In genomic region chr16:20903889-20904506, GRCh38 we compare ENCODE assay signal across 10 cellular contexts. TPM values are rescaled to one million over a fixed set of nuclear protein-coding genes. Genes with fewer than 3 reads are reported as not detected.
A peak's percentile ranks its signal among the peaks of the same experiment; 100 is the strongest.
DNase-seq lines count a peak whose midpoint lies in the region; ATAC-seq, FAIRE-seq and TF ChIP-seq lines count a peak whose summit lies in the region.
"Had no signal": no experiment of that assay in that cellular context is flagged by ENCODE, and none has a peak within 500 bp of the region (broad histone marks: within the 10 kb centered on the region; RNA-seq: fewer than 3 reads in every experiment).

No MANE protein-coding gene starts in this region.

- intact Hi-C loops in prostate gland (cut with DNase I): loop anchor here (5.0 kb wide), 1 partner anchor 52 kb away; no protein-coding TSS in a partner anchor

- H3K27me3 ChIP-seq in astrocyte (ENCODE audit: insufficient read depth, low read length) (no peaks in the 10 kb centered on the region), mucosa of stomach (ENCODE audit: control insufficient read depth, insufficient read depth, low read length) (no peaks in the 10 kb centered on the region), prostate gland (replicated peaks; ENCODE audit: insufficient read depth) (no peaks in the 10 kb centered on the region), SJCRH30 (no peaks in the 10 kb centered on the region)
- H3K27me3 ChIP-seq: neural progenitor cell had no signal

- no peaks in the 10 kb centered on the region for H3K9me3 ChIP-seq in astrocyte (ENCODE audit: insufficient read depth, low read depth, low read length)
- H3K9me3 ChIP-seq in mucosa of stomach (ENCODE audit: control insufficient read depth, low read length): no peaks in the 10 kb centered on the region
- H3K9me3 ChIP-seq in prostate gland: no peaks in the 10 kb centered on the region
- no peaks in the 10 kb centered on the region for H3K9me3 ChIP-seq in SJCRH30 (replicated peaks)

- no peaks in the 10 kb centered on the region for H3K36me3 ChIP-seq in astrocyte (ENCODE audit: insufficient read depth, low read length)
- H3K36me3 ChIP-seq in mucosa of stomach (ENCODE audit: control insufficient read depth, insufficient read depth, low read length): no peaks in the 10 kb centered on the region
- H3K36me3 ChIP-seq in prostate gland: no peaks in the 10 kb centered on the region
- H3K36me3 ChIP-seq in SJCRH30: no peaks in the 10 kb centered on the region
- H3K36me3 ChIP-seq: neural progenitor cell had no signal

- H3K27ac ChIP-seq in astrocyte (ENCODE audit: low read depth, low read length): peak overlapping the region; percentile 65
- peak overlapping the region in 1 of 2 donors; percentile 97 for H3K27ac ChIP-seq in prostate gland
- no peak overlapping the region for H3K27ac ChIP-seq in SJCRH30
- H3K27ac ChIP-seq: neural progenitor cell had no signal

- H3K4me1 ChIP-seq in astrocyte (ENCODE audit: insufficient read depth, low read length) (peaks cover 51% of the 10 kb centered on the region), mucosa of stomach (ENCODE audit: control insufficient read depth, insufficient read depth, low read length) (peaks cover 50% of the 10 kb centered on the region), prostate gland (replicated peaks) (peaks cover 10% of the 10 kb centered on the region), SJCRH30 (peaks cover 14% of the 10 kb centered on the region)

- no peaks in the 10 kb centered on the region for H3K9me3 Mint-ChIP-seq in stimulated activated naive CD8-positive, alpha-beta T cell treated with anti-CD3 and anti-CD28 coated beads, Interleukin-15, Interleukin-2, amounts not matched to agents 100 ng/mL and 50 ng/mL, for 24 hours
- no peaks in the 10 kb centered on the region for H3K9me3 Mint-ChIP-seq in astrocyte (ENCODE audit: unreplicated experiment)
- H3K9me3 Mint-ChIP-seq: neural progenitor cell had no signal

- peaks cover 44% of the 10 kb centered on the region for H3K36me3 Mint-ChIP-seq in stimulated activated naive CD8-positive, alpha-beta T cell treated with anti-CD3 and anti-CD28 coated beads, Interleukin-15, Interleukin-2, amounts not matched to agents 100 ng/mL and 50 ng/mL, for 24 hours (ENCODE audit: low read depth)
- no peaks in the 10 kb centered on the region for H3K36me3 Mint-ChIP-seq in astrocyte (ENCODE audit: low read depth, unreplicated experiment)
- H3K36me3 Mint-ChIP-seq: neural progenitor cell had no signal

- peaks cover 76% of the 10 kb centered on the region for H3K4me1 Mint-ChIP-seq in stimulated activated naive CD8-positive, alpha-beta T cell treated with anti-CD3 and anti-CD28 coated beads, Interleukin-15, Interleukin-2, amounts not matched to agents 100 ng/mL and 50 ng/mL, for 24 hours (ENCODE audit: low read depth)
- H3K4me1 Mint-ChIP-seq in astrocyte (ENCODE audit: low read depth, unreplicated experiment): peaks cover 61% of the 10 kb centered on the region

- H3K4me3 Mint-ChIP-seq in stimulated activated naive CD8-positive, alpha-beta T cell treated with anti-CD3 and anti-CD28 coated beads, Interleukin-15, Interleukin-2, amounts not matched to agents 100 ng/mL and 50 ng/mL, for 24 hours: peak overlapping the region; percentile 67
- H3K4me3 Mint-ChIP-seq in astrocyte (ENCODE audit: unreplicated experiment): peak overlapping the region; percentile 24
- H3K4me3 Mint-ChIP-seq: neural progenitor cell had no signal

- H4K20me1 ChIP-seq in astrocyte (ENCODE audit: insufficient read depth, low read length): peaks cover under 1% of the 10 kb centered on the region

- TF ChIP-seq CTCF in astrocyte (IDR thresholded peaks at IDR 0.05; ENCODE audit: insufficient read depth, low read depth, low read length) (no peak), prostate gland (IDR thresholded peaks at IDR 0.05) (no peak)

- no peaks in the 10 kb centered on the region for H3K27me3 Mint-ChIP-seq in stimulated activated naive CD8-positive, alpha-beta T cell treated with anti-CD3 and anti-CD28 coated beads, Interleukin-15, Interleukin-2, amounts not matched to agents 100 ng/mL and 50 ng/mL, for 24 hours
- H3K27me3 Mint-ChIP-seq in astrocyte (ENCODE audit: low read depth, unreplicated experiment): no peaks in the 10 kb centered on the region

- WGBS in prostate gland: 46% methylated on average over 5 of the region's 5 CpGs

- peaks cover 36% of the 10 kb centered on the region for H3K79me2 ChIP-seq in astrocyte (ENCODE audit: insufficient read depth, low read length)

- H3K9ac ChIP-seq in astrocyte (ENCODE audit: low read length): peak overlapping the region; percentile 49
- peak overlapping the region; percentile 23 for H3K9ac ChIP-seq in mucosa of stomach (ENCODE audit: low read length)
- H3K9ac ChIP-seq: neural progenitor cell had no signal

- DNase-seq in stimulated activated naive CD8-positive, alpha-beta T cell treated with anti-CD3 and anti-CD28 coated beads, Interleukin-15, Interleukin-2, amounts not matched to agents 100 U/mL and 50 U/mL, for 24 hours: no peak
- DNase-seq in astrocyte (ENCODE audit: low read depth): no peak
- DNase-seq in prostate gland (ENCODE audit: low spot score): no peak
- DNase-seq in DMS153 (lab: John Stamatoyannopoulos, UW): no peak
- no peak for DNase-seq in SJCRH30
- DNase-seq in putamen (ENCODE audit: low spot score): no peak
- DNase-seq: activated CD8-positive, alpha-beta memory T cell treated with anti-CD3 and anti-CD28 coated beads for 24 hours had no signal

- no peak for ATAC-seq in stimulated activated naive CD8-positive, alpha-beta T cell treated with anti-CD3 and anti-CD28 coated beads, Interleukin-15, Interleukin-2, amounts not matched to agents 100 U/mL and 50 U/mL, for 24 hours

- FAIRE-seq in astrocyte (lab: Jason Lieb, UNC): no peak

- peak overlapping the region; percentile 22 for H3K4me3 ChIP-seq in astrocyte (ENCODE audit: insufficient read depth, low read depth, low read length)
- H3K4me3 ChIP-seq in mucosa of stomach (ENCODE audit: low read length): no peak overlapping the region
- H3K4me3 ChIP-seq in prostate gland: no peak overlapping the region
- H3K4me3 ChIP-seq in SJCRH30: no peak overlapping the region
- H3K4me3 ChIP-seq: neural progenitor cell had no signal

- peak overlapping the region; percentile 74 for H3K4me2 ChIP-seq in astrocyte (ENCODE audit: low read length)

- H2AFZ ChIP-seq in astrocyte (ENCODE audit: low read depth, low read length): no peak overlapping the region
- H2AFZ ChIP-seq: neural progenitor cell had no signal

- no peak for TF ChIP-seq POLR2A in prostate gland (IDR thresholded peaks at IDR 0.05)

- H3K27ac Mint-ChIP-seq in stimulated activated naive CD8-positive, alpha-beta T cell treated with anti-CD3 and anti-CD28 coated beads, Interleukin-15, Interleukin-2, amounts not matched to agents 100 ng/mL and 50 ng/mL, for 24 hours: peak overlapping the region; percentile 74
- peak overlapping the region; percentile 42 for H3K27ac Mint-ChIP-seq in astrocyte (ENCODE audit: unreplicated experiment)
- H3K27ac Mint-ChIP-seq: neural progenitor cell had no signal

RNA-seq across cellular contexts. Expression of gene LYRM1, which starts 3.4 kb away (rescaled TPM):
- total RNA-seq in astrocyte (23.0 and 24.1 TPM in 2 replicates), prostate gland (10 to 100 TPM; 26.1 to 64.5 TPM)
- total RNA-seq in SJCRH30 (2014; rRNA removed; shearing (Covaris generic)): 13.4 and 15.3 TPM in 2 replicates

RNA-seq across cellular contexts. Expression of gene DCUN1D3, which starts 3.8 kb away (rescaled TPM):
- 33.0 and 34.0 TPM in 2 replicates for total RNA-seq in astrocyte
- total RNA-seq in prostate gland: 10 to 100 TPM in 1 of 2 donors, 1 to 10 TPM in 1; 7.2 to 16.5 TPM
- total RNA-seq in SJCRH30 (2014; rRNA removed; shearing (Covaris generic)): 5.6 and 7.8 TPM in 2 replicates
